ENCODE assay signal across 1 cellular context in genomic region chr5:157600252-157600651, GRCh38.
TF ChIP-seq lines count a peak whose summit lies in the region.

No MANE protein-coding gene starts in this region.

TF ChIP-seq in HCT116, 20 proteins besides CTCF, POLR2A, EP300 and RAD21:
- TF ChIP-seq CEBPB (IDR thresholded peaks at IDR 0.05; ENCODE audit: low read depth) (no peak), ZNF274 (IDR thresholded peaks at IDR 0.05; ENCODE audit: low read depth, low read length) (no peak), YY1 (IDR thresholded peaks at IDR 0.05; ENCODE audit: extremely low read depth, insufficient replicate concordance, low read depth, low read length) (no peak), FOSL1 (IDR thresholded peaks at IDR 0.05; ENCODE audit: low read depth) (no peak), CBX3 (IDR thresholded peaks at IDR 0.05; ENCODE audit: low read depth) (no peak), SRF (IDR thresholded peaks at IDR 0.05; ENCODE audit: low read depth) (no peak), ATF3 (IDR thresholded peaks at IDR 0.05) (no peak), SP1 (IDR thresholded peaks at IDR 0.05; ENCODE audit: low read depth) (no peak), ELF1 (IDR thresholded peaks at IDR 0.05; ENCODE audit: borderline replicate concordance, low read depth) (no peak), TCF7L2 (IDR thresholded peaks at IDR 0.05; ENCODE audit: borderline replicate concordance, extremely low read depth, insufficient read depth, insufficient read length) (no peak), EGR1 (IDR thresholded peaks at IDR 0.05; ENCODE audit: low read depth) (no peak), SIN3A (IDR thresholded peaks at IDR 0.05; ENCODE audit: low read depth) (no peak), EZH2phosphoT487 (IDR thresholded peaks at IDR 0.05; ENCODE audit: borderline replicate concordance) (no peak), ZFX (IDR thresholded peaks at IDR 0.05) (no peak)
- TF ChIP-seq, protein P1, sequence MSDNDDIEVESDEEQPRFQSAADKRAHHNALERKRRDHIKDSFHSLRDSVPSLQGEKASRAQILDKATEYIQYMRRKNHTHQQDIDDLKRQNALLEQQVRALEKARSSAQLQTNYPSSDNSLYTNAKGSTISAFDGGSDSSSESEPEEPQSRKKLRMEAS (IDR thresholded peaks at IDR 0.05) = no peak
- TF ChIP-seq, protein P2, sequence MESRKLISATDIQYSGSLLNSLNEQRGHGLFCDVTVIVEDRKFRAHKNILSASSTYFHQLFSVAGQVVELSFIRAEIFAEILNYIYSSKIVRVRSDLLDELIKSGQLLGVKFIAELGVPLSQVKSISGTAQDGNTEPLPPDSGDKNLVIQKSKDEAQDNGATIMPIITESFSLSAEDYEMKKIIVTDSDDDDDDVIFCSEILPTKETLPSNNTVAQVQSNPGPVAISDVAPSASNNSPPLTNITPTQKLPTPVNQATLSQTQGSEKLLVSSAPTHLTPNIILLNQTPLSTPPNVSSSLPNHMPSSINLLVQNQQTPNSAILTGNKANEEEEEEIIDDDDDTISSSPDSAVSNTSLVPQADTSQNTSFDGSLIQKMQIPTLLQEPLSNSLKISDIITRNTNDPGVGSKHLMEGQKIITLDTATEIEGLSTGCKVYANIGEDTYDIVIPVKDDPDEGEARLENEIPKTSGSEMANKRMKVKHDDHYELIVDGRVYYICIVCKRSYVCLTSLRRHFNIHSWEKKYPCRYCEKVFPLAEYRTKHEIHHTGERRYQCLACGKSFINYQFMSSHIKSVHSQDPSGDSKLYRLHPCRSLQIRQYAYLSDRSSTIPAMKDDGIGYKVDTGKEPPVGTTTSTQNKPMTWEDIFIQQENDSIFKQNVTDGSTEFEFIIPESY (IDR thresholded peaks at IDR 0.05; ENCODE audit: extremely low read depth, insufficient replicate concordance, low read length) = no peak
